ENCODE assay signal across 23 cellular contexts in genomic region chr1:12114916-12115315, GRCh38. TPM values are rescaled to one million over a fixed set of nuclear protein-coding genes. Genes with fewer than 3 reads are reported as not detected.
"Had no signal": no experiment of that assay in that cellular context is flagged by ENCODE, and none has a peak within 500 bp of the region (broad histone marks: within the 10 kb centered on the region; RNA-seq: fewer than 3 reads in every experiment).

No MANE protein-coding gene starts in this region.

- H3K36me3 ChIP-seq: esophagus muscularis mucosa, gastrocnemius medialis, heart right ventricle, left lung had no signal

- H3K36me3 Mint-ChIP-seq: memory B cell, mesothelial cell of epicardium, naive B cell had no signal

- H3K9me3 Mint-ChIP-seq: memory B cell, naive B cell had no signal

- H3K27ac Mint-ChIP-seq: memory B cell, mesothelial cell of epicardium, naive B cell had no signal

- H3K4me3 ChIP-seq: coronary artery, dorsolateral prefrontal cortex, esophagus muscularis mucosa, gastrocnemius medialis, heart right ventricle, left lung, lung, mucosa of descending colon had no signal

- H3K27ac ChIP-seq: coronary artery, dorsolateral prefrontal cortex, esophagus muscularis mucosa, gastrocnemius medialis, heart right ventricle, left lung had no signal

- H3K27me3 ChIP-seq: dorsolateral prefrontal cortex, gastrocnemius medialis, left lung had no signal

- ATAC-seq: gastrocnemius medialis, heart right ventricle, left cardiac atrium, left lung, left ventricle myocardium superior, mucosa of descending colon had no signal

- H3K9me3 ChIP-seq: esophagus muscularis mucosa, gastrocnemius medialis, heart right ventricle, left lung, mucosa of descending colon had no signal

- H3K4me1 ChIP-seq: esophagus muscularis mucosa, gastrocnemius medialis, left lung had no signal

- DNase-seq: dermis blood vessel endothelial cell; dorsolateral prefrontal cortex; effector CD4-positive, alpha-beta T cell; effector memory CD4-positive, alpha-beta T cell; foreskin fibroblast; foreskin melanocyte; gastrocnemius medialis; glutamatergic neuron; head of caudate nucleus; heart right ventricle; hippocampal formation; left cardiac atrium; left ventricle myocardium superior; mammary epithelial cell; naive B cell had no signal

- H3K4me3 Mint-ChIP-seq: memory B cell, mesothelial cell of epicardium, naive B cell had no signal

- H3K27me3 Mint-ChIP-seq: memory B cell, naive B cell had no signal

- H3K4me1 Mint-ChIP-seq: mesothelial cell of epicardium had no signal

RNA-seq across cellular contexts. Expression of gene TNFRSF8, which starts 51.8 kb away (rescaled TPM):
- total RNA-seq: endothelial cell of umbilical vein, mammary epithelial cell had no signal
